Comparison of ENCODE assay signal across 8 cellular contexts in genomic region chr5:139660916-139661814, GRCh38. TPM values are rescaled to one million over a fixed set of nuclear protein-coding genes. Genes with fewer than 3 reads are reported as not detected.
DNase-seq lines count a peak whose midpoint lies in the region; ATAC-seq and TF ChIP-seq lines count a peak whose summit lies in the region.

No MANE protein-coding gene starts in this region.

- H2AFZ ChIP-seq in mammary epithelial cell (ENCODE audit: low read depth, low read length), result peak overlapping the region; percentile 56

- TF ChIP-seq POLR2A in GM18951 (IDR thresholded peaks at IDR 0.05; ENCODE audit: extremely low read depth, insufficient read depth, insufficient read length), result peak; percentile 27
- TF ChIP-seq POLR2A in right lobe of liver (IDR thresholded peaks at IDR 0.05), result no peak

- H3K9me3 ChIP-seq in mammary epithelial cell (replicated peaks; ENCODE audit: insufficient read depth, low read length), result no peaks in the 10 kb centered on the region
- no peaks in the 10 kb centered on the region for H3K9me3 ChIP-seq in right lobe of liver
- H3K9me3 ChIP-seq in stomach smooth muscle (ENCODE audit: control insufficient read depth in 2 of 2, low read length in 2 of 2), result no peaks in the 10 kb centered on the region

- H4K20me1 ChIP-seq in mammary epithelial cell (ENCODE audit: insufficient read depth, low read length), result no peaks in the 10 kb centered on the region

- peak overlapping the region; percentile 67 for H3K27ac ChIP-seq in mammary epithelial cell (ENCODE audit: insufficient read depth, low read depth, low read length)
- H3K27ac ChIP-seq in right lobe of liver, result peak overlapping the region; percentile 20 to 69 (median 67)
- H3K27ac ChIP-seq in stomach smooth muscle (ENCODE audit: low read length), result peak overlapping the region; percentile 88

- dilution Hi-C loops in mammary epithelial cell (cut with HindIII; ENCODE audit: low sequenced_read_pairs), result no loop called here

- intact Hi-C loops in mammary epithelial cell (cut with micrococcal nuclease), result loop anchor here (1.0 kb wide), 1 partner anchor 9 kb away; no protein-coding TSS in a partner anchor
- intact Hi-C loops in right lobe of liver (cut with DNase I), result no loop called here

- H3K9ac ChIP-seq in mammary epithelial cell (ENCODE audit: insufficient read depth, low read length), result no peak overlapping the region
- H3K9ac ChIP-seq in stomach smooth muscle (ENCODE audit: low read length in 2 of 2), result peak overlapping the region; percentile 36 to 59

- peaks cover 56% of the 10 kb centered on the region for H3K4me1 ChIP-seq in mammary epithelial cell (ENCODE audit: insufficient read depth, low read length)
- H3K4me1 ChIP-seq in right lobe of liver, result peaks cover 0 to 98% (median 58%) of the 10 kb centered on the region in 4 donors
- H3K4me1 ChIP-seq in stomach smooth muscle (ENCODE audit: control insufficient read depth, insufficient read depth, low read length), result peaks cover 71% of the 10 kb centered on the region

- H3K4me2 ChIP-seq in mammary epithelial cell (ENCODE audit: insufficient read depth, low read depth, low read length), result peak overlapping the region; percentile 81

- H3K79me2 ChIP-seq in mammary epithelial cell (ENCODE audit: insufficient read depth, low read length), result peaks cover 52% of the 10 kb centered on the region

- BruUV-seq in mammary epithelial cell (replicated peaks; lab: Mats Ljungman, UMichigan), result no TSS peak

- 2% methylated on average over 21 of the region's 41 CpGs for WGBS in mammary epithelial cell (ENCODE audit: low coverage, missing lambda C conversion rate)
- WGBS in right lobe of liver (ENCODE audit: insufficient coverage, low coverage, low lambda C conversion rate, missing lambda C conversion rate), result 40% methylated on average over 2 of the region's 41 CpGs

- DNase-seq in ACHN (peak; percentile 89), NCI-H2107 (lab: John Stamatoyannopoulos, UW) (peak; percentile 31), mammary epithelial cell (peak; percentile 92), right lobe of liver (peak in 1 of 3 donors; percentile 72), T-helper 1 cell (no peak)
- DNase-seq in activated CD4-positive, alpha-beta T cell treated with anti-CD3 and anti-CD28 coated beads for 1 hour, result no peak

- H3K4me3 ChIP-seq in mammary epithelial cell (replicated peaks in 1 of 3; ENCODE audit: insufficient read depth in 1 of 3, low read depth in 2 of 3, low read length in 3 of 3) (peak overlapping the region in 2 of 3 experiments; percentile 19 to 38), right lobe of liver (no peak overlapping the region), stomach smooth muscle (ENCODE audit: low read length in 2 of 2) (peak overlapping the region; percentile 36 to 54)

- H3K36me3 ChIP-seq in mammary epithelial cell (ENCODE audit: insufficient read depth, low read length) (no peaks in the 10 kb centered on the region), right lobe of liver (no peaks in the 10 kb centered on the region), stomach smooth muscle (ENCODE audit: control insufficient read depth in 2 of 2, insufficient read depth in 2 of 2, low read length in 2 of 2) (peaks cover 2 to 3% of the 10 kb centered on the region in 2 donors)

- ATAC-seq in right lobe of liver, result peak in 1 of 4 donors; percentile 15

- CTCF ChIA-PET in mammary epithelial cell (lab: Charles Lee; ENCODE audit: low non-redundant PET), result interaction anchor here (0.6 kb wide), 1 partner anchor 15 kb away, joined by 5 read pairs; no protein-coding TSS in a partner anchor

- in situ Hi-C loops in ACHN (cut with HindIII; ENCODE audit: low pct_ligation_motif_present, low pct_unique_long_range_greater_than_20kb, low sequenced_read_pairs), result no loop called here
- in situ Hi-C loops in GM18951 (cut with MboI; ENCODE audit: low sequenced_read_pairs, unreplicated experiment), result no loop called here
- in situ Hi-C loops in mammary epithelial cell (cut with MboI; ENCODE audit: low sequenced_read_pairs in 2 of 2), result no loop called here

- no peaks in the 10 kb centered on the region for H3K27me3 ChIP-seq in mammary epithelial cell (ENCODE audit: insufficient read depth, low read length)
- no peaks in the 10 kb centered on the region for H3K27me3 ChIP-seq in right lobe of liver
- no peaks in the 10 kb centered on the region for H3K27me3 ChIP-seq in stomach smooth muscle (ENCODE audit: control insufficient read depth in 1 of 2, insufficient read depth in 2 of 2, low read length in 2 of 2)

- no peak for TF ChIP-seq CTCF in mammary epithelial cell (conservative IDR thresholded peaks at IDR 0.05 in 1 of 2, IDR thresholded peaks at IDR 0.05 in 1 of 2; ENCODE audit: extremely low read depth in 1 of 2, insufficient read depth in 1 of 2, low read depth in 1 of 2, low read length in 2 of 2)
- TF ChIP-seq CTCF in right lobe of liver (IDR thresholded peaks at IDR 0.05), result no peak

RNA-seq across cellular contexts. Expression of gene CXXC5, which starts 13.0 kb away (rescaled TPM):
- total RNA-seq in mammary epithelial cell (10 to 100 TPM; 13.8 to 47.3 TPM), right lobe of liver (10 to 100 TPM; 44.5 to 84.9 (median 66.4) TPM)
- 16.6 TPM for polyA plus RNA-seq in mammary epithelial cell
- polyA minus RNA-seq in mammary epithelial cell, result 5.8 TPM

Comparison
In these comparisons a context has a peak if more than half of its experiments do, and no peak if none do; other contexts are left out.
1. DNase-seq: peak in ACHN (single experiment), NCI-H2107 (single experiment) and mammary epithelial cell (single experiment); none in activated CD4-positive, alpha-beta T cell treated with anti-CD3 and anti-CD28 coated beads for 1 hour (single experiment) and T-helper 1 cell (0 of 5).
2. H3K4me3 ChIP-seq: peak in mammary epithelial cell (2 of 3) and stomach smooth muscle (2 of 2); none in right lobe of liver (0 of 3).
3. Peak in every context shown above with its lines, with median percentiles within 50 percentile points of each other: H3K27ac ChIP-seq.